ENCODE assay signal across 20 cellular contexts in the genomic region with DNA sequence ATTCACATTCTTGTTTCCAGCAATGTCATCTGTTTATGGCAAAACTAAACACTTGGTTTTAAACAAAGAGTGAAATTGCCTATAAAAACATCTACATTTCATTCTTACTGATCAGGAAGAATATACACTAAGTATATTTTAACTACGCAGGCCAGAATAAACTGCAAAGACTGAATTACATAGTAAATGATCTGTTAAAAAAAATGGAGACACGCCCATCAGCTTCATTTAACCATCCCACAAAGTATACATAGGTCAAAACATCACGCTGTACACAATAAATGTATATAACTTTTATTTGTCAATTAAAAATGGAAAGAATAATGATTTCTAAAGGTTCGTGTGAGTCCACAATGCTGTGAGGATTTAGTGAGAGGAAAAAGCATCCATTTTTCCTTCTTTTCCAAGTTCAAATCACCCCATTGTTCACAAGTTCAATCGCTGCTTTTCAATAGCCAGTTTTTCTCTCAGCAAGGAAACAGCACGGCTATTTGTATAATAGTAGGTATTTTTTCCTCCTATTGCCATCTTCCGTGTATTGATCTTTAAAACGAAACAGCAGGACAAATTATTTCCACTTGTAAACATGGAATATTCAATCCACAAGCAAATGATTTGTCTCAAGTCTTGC. TPM values are rescaled to one million over a fixed set of nuclear protein-coding genes. Genes with fewer than 3 reads are reported as not detected.
DNase-seq lines count a peak whose midpoint lies in the region; ATAC-seq, FAIRE-seq and TF ChIP-seq lines count a peak whose summit lies in the region.
"Had no signal": no experiment of that assay in that cellular context is flagged by ENCODE, and none has a peak within 500 bp of the region (broad histone marks: within the 10 kb centered on the region; RNA-seq: fewer than 3 reads in every experiment).

No MANE protein-coding gene starts in this region.

- no peak overlapping the region for H4K8ac ChIP-seq in H9 (replicated peaks; ENCODE audit: insufficient read length, low read depth, low read length)

- H3K9me3 Mint-ChIP-seq in H9 = no peaks in the 10 kb centered on the region
- H3K9me3 Mint-ChIP-seq: CD4-positive, alpha-beta memory T cell; HFFc6 had no signal

- WGBS in H9 (ENCODE audit: extremely low coverage, insufficient read length, low lambda C conversion rate) = no CpG with 5 or more reads among the region's 8 CpGs

- H3K56ac ChIP-seq in H9 (ENCODE audit: insufficient read length, low read depth, low read length) = no peak overlapping the region

- H3K27me3 Mint-ChIP-seq in H9 (ENCODE audit: low read depth) = no peaks in the 10 kb centered on the region
- H3K27me3 Mint-ChIP-seq: B cell; CD4-positive, alpha-beta memory T cell had no signal

- ATAC-seq in GM19023 (IDR thresholded peaks at IDR 0.05; ENCODE audit: unreplicated experiment) = no peak
- ATAC-seq: Panc1 had no signal

- no peak overlapping the region for H3K18ac ChIP-seq in H9 (ENCODE audit: insufficient read length, low read depth, low read length)

- peaks cover 24 to 28% of the 10 kb centered on the region in 2 experiments for H3K4me1 Mint-ChIP-seq in H9

- H3K79me2 ChIP-seq in H9 (ENCODE audit: insufficient read depth, low read length) = peaks cover 28% of the 10 kb centered on the region; the same call in 1 of the 2 replicates

- peaks cover 20 to 39% (median 24%) of the 10 kb centered on the region in 3 experiments; a peak in 6 of 7 replicates for H3K36me3 Mint-ChIP-seq in H9 (ENCODE audit: insufficient read depth in 1 of 3, low read depth in 3 of 3)

- DNase-seq in H9 (no peak), superior temporal gyrus (ENCODE audit: extremely low spot score) (peak; percentile 63), HuH-7.5 (ENCODE audit: low spot score) (no peak), NCI-H2227 (lab: John Stamatoyannopoulos, UW; ENCODE audit: unreplicated experiment) (no peak)
- DNase-seq: Calu3; CD4-positive, alpha-beta memory T cell; HFFc6; NCI-H1048; NCI-H1436 treated with DMSO at 0.1 percent for 48 hours; NCI-H2081; NCI-H510A treated with DMSO at 0.1 percent for 48 hours; Right ventricle myocardium superior had no signal

- no peak overlapping the region for H2BK120ac ChIP-seq in H9 (ENCODE audit: low read depth, low read length, poor library complexity, severe bottlenecking)

- H4K91ac ChIP-seq in H9 (ENCODE audit: insufficient read length, low read depth, low read length) = no peak overlapping the region

- no peak overlapping the region for H2BK15ac ChIP-seq in H9 (ENCODE audit: low read depth, low read length)

- H3K27ac Mint-ChIP-seq in H9 = peak overlapping the region in 2 of 3 experiments; percentile 68 to 78; a peak in 2 of 7 replicates
- H3K27ac Mint-ChIP-seq: B cell, HFFc6 had no signal

- H3K23me2 ChIP-seq in H9 (ENCODE audit: insufficient read length, low read depth, low read length, poor library complexity, severe bottlenecking) = no peaks in the 10 kb centered on the region

- no peak overlapping the region for H3K23ac ChIP-seq in H9 (ENCODE audit: insufficient read length, low read depth, low read length)

- no peak overlapping the region for H2BK20ac ChIP-seq in H9 (ENCODE audit: low read depth, low read length, poor library complexity, severe bottlenecking)

- H3K4me1 ChIP-seq in H9 (ENCODE audit: insufficient read depth, low read length) = no peaks in the 10 kb centered on the region

- no peak for TF ChIP-seq CTCF in H9 (conservative IDR thresholded peaks at IDR 0.05)

- H2AK5ac ChIP-seq in H9 (ENCODE audit: insufficient read length, low read length) = no peak overlapping the region

- no peaks in the 10 kb centered on the region for H3K9me3 ChIP-seq in H9 (ENCODE audit: control insufficient read depth, low read depth, low read length)

- no peak overlapping the region for H3T11ph ChIP-seq in H9 (ENCODE audit: low read length)

- peak; percentile 38 for FAIRE-seq in islet of Langerhans (lab: Jason Lieb, UNC)
- FAIRE-seq: H1 had no signal

- H3K14ac ChIP-seq in H9 (ENCODE audit: insufficient read depth, low read length) = no peak overlapping the region

- H3K4me3 Mint-ChIP-seq in H9 = no peak overlapping the region
- H3K4me3 Mint-ChIP-seq: B cell, HFFc6 had no signal

- no peaks in the 10 kb centered on the region for H4K20me1 ChIP-seq in H9 (ENCODE audit: control insufficient read depth, insufficient read depth, insufficient read length)

- H4K5ac ChIP-seq in H9 (ENCODE audit: insufficient read length, low read depth, low read length) = no peak overlapping the region

- no peak overlapping the region for H3K4ac ChIP-seq in H9 (ENCODE audit: low read depth, low read length)

- H2BK5ac ChIP-seq in H9 (ENCODE audit: insufficient read length, low read length) = no peak overlapping the region

- no peak overlapping the region for H3K4me2 ChIP-seq in H9 (ENCODE audit: insufficient read depth, insufficient read length, low read length)

- no peak overlapping the region for H3K9ac ChIP-seq in H9 (ENCODE audit: extremely low read depth, insufficient read length, low read length)

- H3K27me3 ChIP-seq in H9 (ENCODE audit: insufficient read depth, low read length) = no peaks in the 10 kb centered on the region

- no peak overlapping the region for H3K27ac ChIP-seq in H9 (ENCODE audit: insufficient read length, low read depth, low read length)
- peak overlapping the region; percentile 62 for H3K27ac ChIP-seq in angular gyrus (ENCODE audit: low read depth, low read length)

- H2AFZ ChIP-seq in H9 (ENCODE audit: low read length) = no peak overlapping the region

- H2BK12ac ChIP-seq in H9 (ENCODE audit: insufficient read length, low read depth, low read length) = no peak overlapping the region

- peaks cover 7% of the 10 kb centered on the region for H3K79me1 ChIP-seq in H9 (ENCODE audit: insufficient read depth, low read depth, low read length, poor library complexity, severe bottlenecking)

RNA-seq across cellular contexts. Expression of gene SFT2D1, which starts 10.7 kb away (rescaled TPM):
- total RNA-seq in H9 (2021) = 39.1 and 40.2 TPM in 2 replicates

RNA-seq across cellular contexts. Expression of gene PRR18, which starts 23.4 kb away (rescaled TPM):
- 0.11 TPM in 1 of 2 replicates, not detected in the other for total RNA-seq in H9 (2021)
- total RNA-seq: B cell; CD4-positive, alpha-beta memory T cell; HFFc6; HT1080; Right ventricle myocardium superior; T-helper 1 cell treated with Interleukin-12 subunit alpha and Interleukin-12 subunit beta and Interleukin-4 antibody, amounts not matched to agents 30 ng/mL and 1 ng/mL, for 36 hours had no signal

RNA-seq across cellular contexts. Expression of gene MPC1, which starts 51.1 kb away (rescaled TPM):
- 9.7 and 10.0 TPM in 2 replicates for total RNA-seq in H9 (2021)
